In genomic region chr1:74613894-74614293, GRCh38 we compare ENCODE assay signal across 14 cellular contexts. TPM values are rescaled to one million over a fixed set of nuclear protein-coding genes. Genes with fewer than 3 reads are reported as not detected.
"Had no signal": no experiment of that assay in that cellular context is flagged by ENCODE, and none has a peak within 500 bp of the region (broad histone marks: within the 10 kb centered on the region; RNA-seq: fewer than 3 reads in every experiment).

No MANE protein-coding gene starts in this region.

- H3K27me3 ChIP-seq: pancreas, sigmoid colon, spleen, suprapubic skin had no signal

- ATAC-seq: activated CD8-positive, alpha-beta T cell treated with anti-CD3 and anti-CD28 coated beads for 36 hours; activated naive CD4-positive, alpha-beta T cell treated with anti-CD3 and anti-CD28 coated beads, Interleukin-2, amount 50 U/mL, for 72 hours; activated T-cell treated with anti-CD3 and anti-CD28 coated beads, Interleukin-2, amount 50 U/mL, for 4 hours; naive thymus-derived CD8-positive, alpha-beta T cell; pancreas; WTC11 had no signal

- H3K4me3 ChIP-seq: pancreas, sigmoid colon, spleen, suprapubic skin had no signal

- H3K36me3 ChIP-seq: pancreas, sigmoid colon, spleen, suprapubic skin had no signal

- H3K27ac ChIP-seq: pancreas, sigmoid colon, spleen, suprapubic skin had no signal

- FAIRE-seq: endometrium, pancreas had no signal

- H3K9me3 ChIP-seq: pancreas, sigmoid colon, spleen, suprapubic skin had no signal

- H3K4me1 ChIP-seq: pancreas, sigmoid colon, spleen, suprapubic skin had no signal

- DNase-seq: activated CD4-positive, alpha-beta T cell treated with anti-CD3 and anti-CD28 coated beads for 4 hours; activated CD8-positive, alpha-beta T cell treated with anti-CD3 and anti-CD28 coated beads for 36 hours; activated effector memory CD4-positive, alpha-beta T cell treated with Interleukin-2 at 50 U/mL for 16 hours; activated T-cell treated with anti-CD3 and anti-CD28 coated beads, Interleukin-2, amount 50 U/mL, for 4 hours; mesenchymal stem cell; naive thymus-derived CD8-positive, alpha-beta T cell; pancreas; sigmoid colon; spleen; trophoblast cell had no signal

RNA-seq across cellular contexts. Expression of gene ERICH3, which starts 59.7 kb away (rescaled TPM):
- total RNA-seq: activated CD8-positive, alpha-beta T cell treated with anti-CD3 and anti-CD28 coated beads for 36 hours; activated naive CD4-positive, alpha-beta T cell treated with anti-CD3 and anti-CD28 coated beads, Interleukin-2, amount 50 U/mL, for 72 hours; activated T-cell treated with anti-CD3 and anti-CD28 coated beads, Interleukin-2, amount 50 U/mL, for 4 hours; naive thymus-derived CD8-positive, alpha-beta T cell; suprapubic skin had no signal
- polyA plus RNA-seq: naive thymus-derived CD8-positive, alpha-beta T cell had no signal
